In genomic region chr12:22046090-22046967, GRCh38 we compare ENCODE assay signal across 1 cellular context.
TF ChIP-seq lines count a peak whose summit lies in the region.

Gene CMAS (plus strand): TSS chr12:22046218. CDS start chr12:22046304, 86 bp downstream.

TF ChIP-seq in HepG2, 621 proteins besides CTCF, POLR2A, EP300 and RAD21 (continued from another document and continues in another):
- peak; percentile 68 for TF ChIP-seq ARID4A (CRISPR knock-in tag; IDR thresholded peaks at IDR 0.05; ENCODE audit: borderline replicate concordance)
- no peak for TF ChIP-seq HOXA7 (CRISPR knock-in tag; IDR thresholded peaks at IDR 0.05)
- no peak for TF ChIP-seq HOXD1 (CRISPR knock-in tag; IDR thresholded peaks at IDR 0.05)
- TF ChIP-seq GABPB1 (CRISPR knock-in tag; IDR thresholded peaks at IDR 0.05) = peak; percentile 85
- TF ChIP-seq SUZ12 (IDR thresholded peaks at IDR 0.05; ENCODE audit: low read depth, low read length) = peak; percentile 46; the same call in 1 of the 2 replicates
- peak; percentile 62; the same call in 1 of the 2 replicates for TF ChIP-seq ZNF605 (CRISPR knock-in tag; IDR thresholded peaks at IDR 0.05)
- TF ChIP-seq TFAP4 (IDR thresholded peaks at IDR 0.05; ENCODE audit: borderline replicate concordance, low read depth) = peak; percentile 53; the same call in 1 of the 2 replicates
- TF ChIP-seq NONO (IDR thresholded peaks at IDR 0.05) = no peak
- no peak; the same call in 1 of the 2 replicates for TF ChIP-seq NONO (CRISPR knock-in tag; conservative IDR thresholded peaks at IDR 0.05)
- TF ChIP-seq ZNF563 (CRISPR knock-in tag; IDR thresholded peaks at IDR 0.05) = no peak
- peak; percentile 33 for TF ChIP-seq XRCC5 (optimal IDR thresholded peaks at IDR 0.05; ENCODE audit: low read length)
- 0 out of 2 replicates have a peak, but pooled peaks have one; percentile 44 for TF ChIP-seq REPIN1 (CRISPR knock-in tag; IDR thresholded peaks at IDR 0.05; ENCODE audit: borderline replicate concordance, low read depth)
- no peak for TF ChIP-seq ZNF740 (CRISPR knock-in tag; IDR thresholded peaks at IDR 0.05)
- TF ChIP-seq FOXO4 (CRISPR knock-in tag; conservative IDR thresholded peaks at IDR 0.05) = 0 out of 2 replicates have a peak, but pooled peaks have one; percentile 17
- TF ChIP-seq ZNF280B (CRISPR knock-in tag; IDR thresholded peaks at IDR 0.05; ENCODE audit: borderline replicate concordance) = 0 out of 2 replicates have a peak, but pooled peaks have one; percentile 24
- peak; percentile 69; the same call in 1 of the 2 replicates for TF ChIP-seq DMAP1 (CRISPR knock-in tag; IDR thresholded peaks at IDR 0.05)
- no peak for TF ChIP-seq SRSF4 (IDR thresholded peaks at IDR 0.05; ENCODE audit: low read depth, low read length, poor library complexity, severe bottlenecking)
- TF ChIP-seq BRF2 (CRISPR knock-in tag; IDR thresholded peaks at IDR 0.05) = no peak
- no peak for TF ChIP-seq ZBTB40 (IDR thresholded peaks at IDR 0.05)
- peak; percentile 23; the same call in 1 of the 2 replicates for TF ChIP-seq ZBTB40 (CRISPR knock-in tag; IDR thresholded peaks at IDR 0.05)
- TF ChIP-seq PRDM4 (CRISPR knock-in tag; IDR thresholded peaks at IDR 0.05; ENCODE audit: borderline replicate concordance) = 0 out of 2 replicates have a peak, but pooled peaks have one; percentile 41
- peak; percentile 71 for TF ChIP-seq HCFC1 (IDR thresholded peaks at IDR 0.05; ENCODE audit: low read depth, low read length)
- TF ChIP-seq MLX (CRISPR knock-in tag; IDR thresholded peaks at IDR 0.05) = no peak
- peak; percentile 20; the same call in 1 of the 2 replicates for TF ChIP-seq ZNF709 (CRISPR knock-in tag; IDR thresholded peaks at IDR 0.05)
- TF ChIP-seq ZZZ3 (CRISPR knock-in tag; IDR thresholded peaks at IDR 0.05; ENCODE audit: borderline replicate concordance) = no peak
- TF ChIP-seq ZNF776 (CRISPR knock-in tag; IDR thresholded peaks at IDR 0.05) = peak; percentile 84
